ENCODE assay signal across 8 cellular contexts in genomic region chr6:159654483-159655098, GRCh38. TPM values are rescaled to one million over a fixed set of nuclear protein-coding genes. Genes with fewer than 3 reads are reported as not detected.
DNase-seq lines count a peak whose midpoint lies in the region; ATAC-seq and TF ChIP-seq lines count a peak whose summit lies in the region.

No MANE protein-coding gene starts in this region.

- H3K4me3 ChIP-seq in Jurkat, Clone E6-1 (ENCODE audit: low read length): no peak overlapping the region
- no peak overlapping the region for H3K4me3 ChIP-seq in OCI-LY3 (ENCODE audit: low read length)
- H3K4me3 ChIP-seq in mesenchymal stem cell (ENCODE audit: insufficient read depth in 1 of 2, low read depth in 1 of 2, low read length in 2 of 2): no peak overlapping the region

- H3K9me3 ChIP-seq in OCI-LY3 (ENCODE audit: insufficient read depth, low read length) (no peaks in the 10 kb centered on the region), mesenchymal stem cell (ENCODE audit: control insufficient read depth, low read length) (no peaks in the 10 kb centered on the region)

- DNase-seq in DMS79 (lab: John Stamatoyannopoulos, UW): peak; percentile 26
- DNase-seq in Jurkat, Clone E6-1 (ENCODE audit: low read depth, low spot score): peak; percentile 68
- DNase-seq in dermis blood vessel endothelial cell: peak; percentile 70
- DNase-seq in mesenchymal stem cell: peak; percentile 59
- no peak for DNase-seq in activated CD8-positive, alpha-beta memory T cell treated with anti-CD3 and anti-CD28 coated beads, Interleukin-2, amount 50 U/mL, for 4 hours

- H2BK120ac ChIP-seq in mesenchymal stem cell (ENCODE audit: low read depth, low read length): no peak overlapping the region

- H3K4me2 ChIP-seq in OCI-LY3 (ENCODE audit: low read length): no peak overlapping the region
- no peak overlapping the region for H3K4me2 ChIP-seq in mesenchymal stem cell (ENCODE audit: low read length, poor library complexity, severe bottlenecking)

- WGBS in mesenchymal stem cell: 0% methylated on average over 1 of the region's 2 CpGs

- no peak overlapping the region for H2BK12ac ChIP-seq in mesenchymal stem cell (ENCODE audit: low read length in 2 of 2)

- H3K27me3 ChIP-seq in OCI-LY3 (ENCODE audit: low read depth, low read length): no peaks in the 10 kb centered on the region
- H3K27me3 ChIP-seq in mesenchymal stem cell (ENCODE audit: control insufficient read depth in 1 of 2, insufficient read depth in 1 of 2, low read length in 2 of 2): no peaks in the 10 kb centered on the region

- ATAC-seq in HG03280 (IDR thresholded peaks at IDR 0.05; ENCODE audit: unreplicated experiment) (no peak), HG03460 (IDR thresholded peaks at IDR 0.05; ENCODE audit: unreplicated experiment) (no peak)

- no peak overlapping the region for H2AFZ ChIP-seq in OCI-LY3 (ENCODE audit: low read depth, low read length)
- no peak overlapping the region for H2AFZ ChIP-seq in mesenchymal stem cell (ENCODE audit: low read depth, low read length)

- H3K27ac ChIP-seq in OCI-LY3 (ENCODE audit: low read length): no peak overlapping the region
- H3K27ac ChIP-seq in mesenchymal stem cell (ENCODE audit: low read length, poor library complexity, severe bottlenecking): no peak overlapping the region

- H3K4me1 ChIP-seq in OCI-LY3 (ENCODE audit: low read length) (no peaks in the 10 kb centered on the region), mesenchymal stem cell (ENCODE audit: control insufficient read depth, insufficient read depth, low read depth, low read length) (peaks cover 2% of the 10 kb centered on the region)

- no peak overlapping the region for H4K91ac ChIP-seq in mesenchymal stem cell (ENCODE audit: low read length)

- H3K36me3 ChIP-seq in OCI-LY3 (replicated peaks; ENCODE audit: low read depth, low read length) (no peaks in the 10 kb centered on the region), mesenchymal stem cell (ENCODE audit: control insufficient read depth in 1 of 2, insufficient read depth in 2 of 2, low read depth in 1 of 2, low read length in 2 of 2) (peaks cover 0 to 10% of the 10 kb centered on the region in 2 experiments)

- H4K20me1 ChIP-seq in OCI-LY3 (ENCODE audit: insufficient read depth, low read length): no peaks in the 10 kb centered on the region

- H3K4ac ChIP-seq in mesenchymal stem cell (ENCODE audit: low read depth in 1 of 2, low read length in 2 of 2): no peak overlapping the region

- no peaks in the 10 kb centered on the region for H3K79me1 ChIP-seq in mesenchymal stem cell (replicated peaks; ENCODE audit: low read length, poor library complexity, severe bottlenecking)

- no peak overlapping the region for H3K9ac ChIP-seq in OCI-LY3 (ENCODE audit: low read length)
- no peak overlapping the region for H3K9ac ChIP-seq in mesenchymal stem cell (ENCODE audit: low read length)

- H3K14ac ChIP-seq in mesenchymal stem cell (ENCODE audit: low read length in 2 of 2): no peak overlapping the region

- no peak overlapping the region for H2AK5ac ChIP-seq in mesenchymal stem cell (ENCODE audit: low read length, severe bottlenecking)

- H2BK15ac ChIP-seq in mesenchymal stem cell (ENCODE audit: low read depth, poor library complexity, severe bottlenecking): no peak overlapping the region

- TF ChIP-seq CTCF in OCI-LY3 (IDR thresholded peaks at IDR 0.05; ENCODE audit: low read depth, low read length): peak; percentile 60

- no peak overlapping the region for H4K8ac ChIP-seq in mesenchymal stem cell (ENCODE audit: low read length)

- H3K18ac ChIP-seq in mesenchymal stem cell (ENCODE audit: low read depth in 1 of 2, low read length in 2 of 2): no peak overlapping the region

- no peak overlapping the region for H2BK5ac ChIP-seq in mesenchymal stem cell (ENCODE audit: low read depth, low read length, poor library complexity, severe bottlenecking)

- H3K79me2 ChIP-seq in OCI-LY3 (ENCODE audit: low read length): no peaks in the 10 kb centered on the region

- H3K23ac ChIP-seq in mesenchymal stem cell (ENCODE audit: low read length in 2 of 2): no peak overlapping the region

RNA-seq across cellular contexts. Expression of gene SOD2, which starts 38.5 kb away (rescaled TPM):
- 47.0 TPM for polyA plus RNA-seq in Jurkat, Clone E6-1 (2012; ENCODE audit: insufficient read depth, insufficient read length)
- total RNA-seq in dermis blood vessel endothelial cell: 274 and 891 TPM in 2 replicates
- 86.6 TPM for polyA plus RNA-seq in mesenchymal stem cell (2013, experiment 1 of 2)
- 89.2 TPM for polyA plus RNA-seq in mesenchymal stem cell (2013, experiment 2 of 2)
